ENCODE assay signal across 1 cellular context in genomic region chr1:43139295-43139694, GRCh38. TPM values are rescaled to one million over a fixed set of nuclear protein-coding genes. Genes with fewer than 3 reads are reported as not detected.
"Had no signal": no experiment of that assay in that cellular context is flagged by ENCODE, and none has a peak within 500 bp of the region (broad histone marks: within the 10 kb centered on the region; RNA-seq: fewer than 3 reads in every experiment).

No MANE protein-coding gene starts in this region.

RNA-seq across cellular contexts. Expression of gene CFAP57, which starts 32.8 kb away (rescaled TPM):
- total RNA-seq: LHCN-M2 had no signal
